In genomic region chr1:1115830-1116700, GRCh38 we compare ENCODE assay signal across 1 cellular context.
TF ChIP-seq lines count a peak whose summit lies in the region.

Gene C1orf159, minus strand, starts transcription at chr1:1116089. Its CDS starts 24,546 bp downstream, at chr1:1091543.

TF ChIP-seq in HepG2, 621 proteins besides CTCF, POLR2A, EP300 and RAD21 (continued from another document and continues in another):
- TF ChIP-seq ZNF770 (CRISPR knock-in tag; IDR thresholded peaks at IDR 0.05) (no peak), ZBTB7A (CRISPR knock-in tag; IDR thresholded peaks at IDR 0.05) (peak; percentile 75), CBX1 (IDR thresholded peaks at IDR 0.05; ENCODE audit: low read depth) (no peak), ZNF550 (CRISPR knock-in tag; IDR thresholded peaks at IDR 0.05; ENCODE audit: borderline replicate concordance) (no peak), ARID5B (CRISPR knock-in tag; IDR thresholded peaks at IDR 0.05) (no peak), NFYB (CRISPR knock-in tag; IDR thresholded peaks at IDR 0.05) (peak; percentile 64), PHB2 (IDR thresholded peaks at IDR 0.05; ENCODE audit: partially characterized antibody) (no peak), KAT8 (CRISPR knock-in tag; IDR thresholded peaks at IDR 0.05) (peak; percentile 71), ZSCAN21 (CRISPR knock-in tag; IDR thresholded peaks at IDR 0.05; ENCODE audit: borderline replicate concordance) (peak; percentile 28; the same call in 1 of the 2 replicates), ARID4A (CRISPR knock-in tag; IDR thresholded peaks at IDR 0.05; ENCODE audit: borderline replicate concordance) (peak; percentile 98), NAIF1 (CRISPR knock-in tag; IDR thresholded peaks at IDR 0.05; ENCODE audit: borderline replicate concordance) (peak; percentile 99), PHF20 (CRISPR knock-in tag; IDR thresholded peaks at IDR 0.05) (no peak; the same call in 1 of the 2 replicates), CBX2 (IDR thresholded peaks at IDR 0.05; ENCODE audit: low read depth, low read length) (no peak), CBX2 (CRISPR knock-in tag; IDR thresholded peaks at IDR 0.05; ENCODE audit: low read depth) (no peak), CSRNP1 (CRISPR knock-in tag; IDR thresholded peaks at IDR 0.05) (no peak; the same call in 1 of the 2 replicates), SAFB2 (CRISPR knock-in tag; IDR thresholded peaks at IDR 0.05; ENCODE audit: borderline replicate concordance, low read depth) (no peak), E2F2 (CRISPR knock-in tag; IDR thresholded peaks at IDR 0.05; ENCODE audit: borderline replicate concordance) (0 out of 2 replicates have a peak, but pooled peaks have one; percentile 18), RFX3 (CRISPR knock-in tag; IDR thresholded peaks at IDR 0.05) (peak; percentile 98), HINFP (CRISPR knock-in tag; IDR thresholded peaks at IDR 0.05; ENCODE audit: low read depth) (no peak), RERE (CRISPR knock-in tag; IDR thresholded peaks at IDR 0.05; ENCODE audit: low read depth) (no peak), ZNF616 (CRISPR knock-in tag; IDR thresholded peaks at IDR 0.05; ENCODE audit: low read depth) (0 out of 2 replicates have a peak, but pooled peaks have one; percentile 22), RAD51 (IDR thresholded peaks at IDR 0.05; ENCODE audit: borderline replicate concordance) (no peak), SP140L (CRISPR knock-in tag; IDR thresholded peaks at IDR 0.05; ENCODE audit: borderline replicate concordance) (no peak), HOXD1 (CRISPR knock-in tag; IDR thresholded peaks at IDR 0.05) (no peak), ZNF484 (CRISPR knock-in tag; IDR thresholded peaks at IDR 0.05; ENCODE audit: borderline replicate concordance, low read depth) (no peak), SALL1 (CRISPR knock-in tag; IDR thresholded peaks at IDR 0.05) (peak; percentile 60), PHF8 (CRISPR knock-in tag; IDR thresholded peaks at IDR 0.05) (peak; percentile 57), TBX2 (CRISPR knock-in tag; IDR thresholded peaks at IDR 0.05; ENCODE audit: borderline replicate concordance) (peak; percentile 71; the same call in 1 of the 2 replicates), ZNF549 (CRISPR knock-in tag; IDR thresholded peaks at IDR 0.05) (no peak), HNF1B (CRISPR knock-in tag; IDR thresholded peaks at IDR 0.05) (peak; percentile 57; the same call in 1 of the 2 replicates), ZNF782 (CRISPR knock-in tag; IDR thresholded peaks at IDR 0.05; ENCODE audit: borderline replicate concordance) (no peak), ZNF703 (CRISPR knock-in tag; IDR thresholded peaks at IDR 0.05; ENCODE audit: borderline replicate concordance) (0 out of 2 replicates have a peak, but pooled peaks have one; percentile 56)
